In genomic region chr10:1573334-1573969, GRCh38 we compare ENCODE assay signal across 25 cellular contexts.
"Had no signal": no experiment of that assay in that cellular context is flagged by ENCODE, and none has a peak within 500 bp of the region (broad histone marks: within the 10 kb centered on the region; RNA-seq: fewer than 3 reads in every experiment).

No MANE protein-coding gene starts in this region.

- H3K4me3 Mint-ChIP-seq: activated CD4-positive, alpha-beta memory T cell treated with anti-CD3 and anti-CD28 coated beads, Interleukin-2, amount 10 ng/mL, durations not matched to agents 7 days and 5 days; activated CD4-positive, alpha-beta T cell treated with anti-CD3 and anti-CD28 coated beads, Interleukin-2, amount 10 ng/mL, durations not matched to agents 7 days and 5 days; activated T-cell treated with anti-CD3 and anti-CD28 coated beads, Interleukin-2, amount 50 U/mL, for 4 hours; activated T-helper 17 cell treated with anti-CD3 and anti-CD28 coated beads, Interleukin-2, amount 50 U/mL, for 72 hours; effector memory CD8-positive, alpha-beta T cell; memory B cell; naive thymus-derived CD8-positive, alpha-beta T cell; neural crest cell; stimulated activated naive CD8-positive, alpha-beta T cell treated with anti-CD3 and anti-CD28 coated beads, Interleukin-15, amount 100 ng/mL, for 72 hours; T-helper 17 cell had no signal

- H3K4me3 ChIP-seq: adrenal gland, body of pancreas, coronary artery, gastroesophageal sphincter, thyroid gland had no signal

- H3K36me3 Mint-ChIP-seq: naive thymus-derived CD8-positive, alpha-beta T cell had no signal

- DNase-seq: activated CD4-positive, alpha-beta memory T cell treated with anti-CD3 and anti-CD28 coated beads, Interleukin-2, amount 10 ng/mL, durations not matched to agents 7 days and 5 days; activated CD4-positive, alpha-beta T cell treated with anti-CD3 and anti-CD28 coated beads for 1 hour; activated CD4-positive, alpha-beta T cell treated with anti-CD3 and anti-CD28 coated beads, Interleukin-2, amount 10 ng/mL, durations not matched to agents 7 days and 5 days; activated gamma-delta T cell treated with Interleukin-2 at 50 U/mL for 16 hours; activated T-cell treated with anti-CD3 and anti-CD28 coated beads, Interleukin-2, amount 50 U/mL, for 4 hours; adrenal gland; effector memory CD8-positive, alpha-beta T cell; erythroblast; hippocampal formation; occipital lobe; right cardiac atrium; stimulated activated CD4-positive, alpha-beta T cell treated with anti-CD3 and anti-CD28 coated beads, Interleukin-12 subunit alpha, Interleukin-12 subunit beta, amount 100 ng/mL, for 4 hours; stimulated activated CD4-positive, alpha-beta T cell treated with anti-CD3 and anti-CD28 coated beads, Interleukin-4, amount 100 ng/mL, for 1 hour; stimulated activated naive CD8-positive, alpha-beta T cell treated with anti-CD3 and anti-CD28 coated beads, Interleukin-15, amount 100 ng/mL, for 72 hours; T-helper 17 cell; T1000; thyroid gland had no signal

- H3K9me3 Mint-ChIP-seq: activated T-cell treated with anti-CD3 and anti-CD28 coated beads, Interleukin-2, amount 50 U/mL, for 4 hours; activated T-helper 17 cell treated with anti-CD3 and anti-CD28 coated beads, Interleukin-2, amount 50 U/mL, for 72 hours; effector memory CD8-positive, alpha-beta T cell; naive thymus-derived CD8-positive, alpha-beta T cell had no signal

- H3K4me1 ChIP-seq: adrenal gland, body of pancreas, gastroesophageal sphincter, thyroid gland had no signal

- H3K4me1 Mint-ChIP-seq: activated CD4-positive, alpha-beta memory T cell treated with anti-CD3 and anti-CD28 coated beads, Interleukin-2, amount 10 ng/mL, durations not matched to agents 7 days and 5 days; activated CD4-positive, alpha-beta T cell treated with anti-CD3 and anti-CD28 coated beads, Interleukin-2, amount 10 ng/mL, durations not matched to agents 7 days and 5 days; stimulated activated naive CD8-positive, alpha-beta T cell treated with anti-CD3 and anti-CD28 coated beads, Interleukin-15, amount 100 ng/mL, for 72 hours had no signal

- H3K27ac ChIP-seq: adrenal gland, body of pancreas, coronary artery, gastroesophageal sphincter, thyroid gland had no signal

- ATAC-seq: activated naive CD4-positive, alpha-beta T cell treated with anti-CD3 and anti-CD28 coated beads, Interleukin-2, amount 50 U/mL, for 72 hours; activated T-cell treated with anti-CD3 and anti-CD28 coated beads, Interleukin-2, amount 50 U/mL, for 4 hours; activated T-helper 17 cell treated with anti-CD3 and anti-CD28 coated beads, Interleukin-2, amount 50 U/mL, for 72 hours; body of pancreas; effector memory CD8-positive, alpha-beta T cell; gastroesophageal sphincter; naive thymus-derived CD8-positive, alpha-beta T cell; right cardiac atrium; T-helper 17 cell had no signal

- H3K9me3 ChIP-seq: adrenal gland, body of pancreas, gastroesophageal sphincter, thyroid gland had no signal

- H3K36me3 ChIP-seq: adrenal gland, gastroesophageal sphincter, thyroid gland had no signal

- H3K27me3 ChIP-seq: adrenal gland, body of pancreas, thyroid gland had no signal

- H3K27ac Mint-ChIP-seq: activated CD4-positive, alpha-beta memory T cell treated with anti-CD3 and anti-CD28 coated beads, Interleukin-2, amount 10 ng/mL, durations not matched to agents 7 days and 5 days; activated CD4-positive, alpha-beta T cell treated with anti-CD3 and anti-CD28 coated beads, Interleukin-2, amount 10 ng/mL, durations not matched to agents 7 days and 5 days; activated naive CD4-positive, alpha-beta T cell treated with anti-CD3 and anti-CD28 coated beads, Interleukin-2, amount 50 U/mL, for 72 hours; activated T-helper 17 cell treated with anti-CD3 and anti-CD28 coated beads, Interleukin-2, amount 50 U/mL, for 72 hours; effector memory CD8-positive, alpha-beta T cell; memory B cell; naive thymus-derived CD8-positive, alpha-beta T cell; T-helper 17 cell had no signal

- H3K27me3 Mint-ChIP-seq: activated CD4-positive, alpha-beta memory T cell treated with anti-CD3 and anti-CD28 coated beads, Interleukin-2, amount 10 ng/mL, durations not matched to agents 7 days and 5 days had no signal
